ENCODE assay signal across 27 cellular contexts in the genomic region with DNA sequence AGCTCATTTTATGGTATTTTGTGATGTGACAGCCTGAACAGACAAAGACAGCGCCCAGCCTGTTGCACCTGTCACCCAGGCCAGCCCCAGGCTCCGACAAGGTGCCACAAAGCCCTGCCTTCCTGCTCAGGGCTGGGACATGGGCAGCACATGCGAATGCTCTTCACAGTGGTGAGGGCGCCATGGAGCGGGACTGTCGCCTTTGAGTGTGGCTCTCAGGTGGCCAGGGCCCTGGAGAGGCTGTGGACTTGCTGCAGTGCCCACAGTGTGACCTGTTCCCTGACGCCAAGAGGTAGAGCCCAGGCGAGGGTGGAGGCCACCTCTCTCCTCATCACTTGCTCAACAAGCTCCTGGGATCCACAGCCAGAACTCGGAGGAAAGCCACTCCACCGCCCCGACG.
"Had no signal": no experiment of that assay in that cellular context is flagged by ENCODE, and none has a peak within 500 bp of the region (broad histone marks: within the 10 kb centered on the region; RNA-seq: fewer than 3 reads in every experiment).

No MANE protein-coding gene starts in this region.

- H3K4me3 Mint-ChIP-seq: endodermal cell; memory B cell; naive B cell; natural killer cell treated with Interleukin-12 subunit alpha and Interleukin-12 subunit beta and Interleukin-15 and Interleukin-18, amount 100 ng/mL, for 72 hours; stimulated activated effector memory CD8-positive, alpha-beta T cell treated with anti-CD3 and anti-CD28 coated beads, Interleukin-12 subunit alpha, Interleukin-12 subunit beta, amount 100 ng/mL, for 72 hours had no signal

- H3K4me2 ChIP-seq: smooth muscle cell had no signal

- FAIRE-seq: colon, pancreas had no signal

- H3K36me3 Mint-ChIP-seq: memory B cell; naive B cell; natural killer cell treated with Interleukin-12 subunit alpha and Interleukin-12 subunit beta and Interleukin-15 and Interleukin-18, amount 100 ng/mL, for 72 hours; stimulated activated effector memory CD8-positive, alpha-beta T cell treated with anti-CD3 and anti-CD28 coated beads, Interleukin-12 subunit alpha, Interleukin-12 subunit beta, amount 100 ng/mL, for 72 hours had no signal

- H3K36me3 ChIP-seq: gastrocnemius medialis, left ventricle myocardium inferior, pancreas, stomach, thyroid gland had no signal

- H3K4me3 ChIP-seq: dorsolateral prefrontal cortex, gastrocnemius medialis, left ventricle myocardium inferior, lung, pancreas, smooth muscle cell, stomach, thyroid gland had no signal

- H3K9me3 Mint-ChIP-seq: endodermal cell; natural killer cell treated with Interleukin-12 subunit alpha and Interleukin-12 subunit beta and Interleukin-15 and Interleukin-18, amount 100 ng/mL, for 72 hours had no signal

- H3K27ac ChIP-seq: dorsolateral prefrontal cortex, epithelial cell of prostate, gastrocnemius medialis, left ventricle myocardium inferior, pancreas, stomach, thyroid gland had no signal

- H3K27ac Mint-ChIP-seq: endodermal cell; memory B cell; naive B cell; natural killer cell treated with Interleukin-12 subunit alpha and Interleukin-12 subunit beta and Interleukin-15 and Interleukin-18, amount 100 ng/mL, for 72 hours; progenitor cell of endocrine pancreas; stimulated activated effector memory CD8-positive, alpha-beta T cell treated with anti-CD3 and anti-CD28 coated beads, Interleukin-12 subunit alpha, Interleukin-12 subunit beta, amount 100 ng/mL, for 72 hours had no signal

- H3K27me3 Mint-ChIP-seq: progenitor cell of endocrine pancreas had no signal

- H3K9me3 ChIP-seq: gastrocnemius medialis, left ventricle myocardium inferior, pancreas, thyroid gland had no signal

- ATAC-seq: esophagus mucosa; gastrocnemius medialis; left colon; natural killer cell treated with Interleukin-12 subunit alpha and Interleukin-12 subunit beta and Interleukin-15 and Interleukin-18, amount 100 ng/mL, for 72 hours; pancreas; sciatic nerve; stimulated activated effector memory CD8-positive, alpha-beta T cell treated with anti-CD3 and anti-CD28 coated beads, Interleukin-12 subunit alpha, Interleukin-12 subunit beta, amount 100 ng/mL, for 72 hours had no signal

- H3K27me3 ChIP-seq: pancreas, stomach, thyroid gland had no signal

- DNase-seq: central memory CD4-positive, alpha-beta T cell; effector CD8-positive, alpha-beta T cell; endodermal cell; foreskin fibroblast; gastrocnemius medialis; left colon; left ventricle myocardium inferior; naive B cell; occipital lobe; stimulated activated CD4-positive, alpha-beta T cell treated with anti-CD3 and anti-CD28 coated beads, Interleukin-2, amount 100 ng/mL, for 24 hours; stimulated activated CD4-positive, alpha-beta T cell treated with anti-CD3 and anti-CD28 coated beads, Interleukin-4, amount 100 ng/mL, for 24 hours; stimulated activated naive CD4-positive, alpha-beta T cell treated with Interleukin-2 at 50 U/mL for 16 hours; stomach; thyroid gland; trophoblast cell had no signal

- H3K4me1 Mint-ChIP-seq: endodermal cell; naive B cell; stimulated activated effector memory CD8-positive, alpha-beta T cell treated with anti-CD3 and anti-CD28 coated beads, Interleukin-12 subunit alpha, Interleukin-12 subunit beta, amount 100 ng/mL, for 72 hours had no signal

- H3K4me1 ChIP-seq: gastrocnemius medialis, left ventricle myocardium inferior, pancreas, thyroid gland had no signal
